8 cellular contexts compared by ENCODE assay signal in genomic region chr19:10404888-10405808, GRCh38. TPM values are rescaled to one million over a fixed set of nuclear protein-coding genes. Genes with fewer than 3 reads are reported as not detected.
DNase-seq lines count a peak whose midpoint lies in the region; ATAC-seq and TF ChIP-seq lines count a peak whose summit lies in the region.

No MANE protein-coding gene starts in this region.

- H3K9me3 Mint-ChIP-seq in T-helper 2 cell treated with Interferon-gamma antibody and Interleukin-4, amounts not matched to agents 5 μg/mL and 100 μg/mL, for 36 hours, result no peaks in the 10 kb centered on the region

- H3K9ac ChIP-seq in rectal smooth muscle tissue (ENCODE audit: low read length), result no peak overlapping the region

- H3K4me3 ChIP-seq in GM06990 (replicated peaks; ENCODE audit: low read depth, low read length) (peak overlapping the region; percentile 98), ectodermal cell (ENCODE audit: insufficient read depth, low read depth, low read length) (peak overlapping the region; percentile 95), rectal smooth muscle tissue (ENCODE audit: low read length) (peak overlapping the region; percentile 92)

- no peak for ATAC-seq in GM19395 (IDR thresholded peaks at IDR 0.05; ENCODE audit: unreplicated experiment)
- no peak for ATAC-seq in HG03378 (IDR thresholded peaks at IDR 0.05; ENCODE audit: unreplicated experiment)
- ATAC-seq in GM21717 (IDR thresholded peaks at IDR 0.05; ENCODE audit: unreplicated experiment), result no peak

- no peak for TF ChIP-seq CTCF in GM06990 (IDR thresholded peaks at IDR 0.05; ENCODE audit: insufficient read depth, low read length, poor library complexity, severe bottlenecking)

- peaks cover 20% of the 10 kb centered on the region for H3K36me3 Mint-ChIP-seq in T-helper 2 cell treated with Interferon-gamma antibody and Interleukin-4, amounts not matched to agents 5 μg/mL and 100 μg/mL, for 36 hours (ENCODE audit: low read depth)

- no peaks in the 10 kb centered on the region for H3K27me3 ChIP-seq in GM06990 (replicated peaks; ENCODE audit: control insufficient read depth, insufficient read depth, low read length)
- H3K27me3 ChIP-seq in ectodermal cell (ENCODE audit: control insufficient read depth, insufficient read depth, low read length, poor library complexity, severe bottlenecking), result peaks cover 42% of the 10 kb centered on the region
- peaks cover 4% of the 10 kb centered on the region for H3K27me3 ChIP-seq in rectal smooth muscle tissue (ENCODE audit: control insufficient read depth, insufficient read depth, low read length)

- no peak overlapping the region for H3K27ac ChIP-seq in ectodermal cell (ENCODE audit: insufficient read depth, low read depth, low read length, poor library complexity, severe bottlenecking)
- no peak overlapping the region for H3K27ac ChIP-seq in rectal smooth muscle tissue (ENCODE audit: low read depth, low read length)

- H3K27ac Mint-ChIP-seq in T-helper 2 cell treated with Interferon-gamma antibody and Interleukin-4, amounts not matched to agents 5 μg/mL and 100 μg/mL, for 36 hours, result peak overlapping the region; percentile 98

- H3K4me1 ChIP-seq in ectodermal cell (ENCODE audit: control insufficient read depth, insufficient read depth, low read length) (peaks cover 5% of the 10 kb centered on the region), rectal smooth muscle tissue (ENCODE audit: control insufficient read depth, insufficient read depth, low read length) (peaks cover 9% of the 10 kb centered on the region)

- H3K9me3 ChIP-seq in ectodermal cell (ENCODE audit: control insufficient read depth, low read length), result no peaks in the 10 kb centered on the region

- H3K4me1 Mint-ChIP-seq in T-helper 2 cell treated with Interferon-gamma antibody and Interleukin-4, amounts not matched to agents 5 μg/mL and 100 μg/mL, for 36 hours (ENCODE audit: low read depth), result peaks cover 67% of the 10 kb centered on the region

- no peaks in the 10 kb centered on the region for H3K36me3 ChIP-seq in GM06990 (ENCODE audit: control insufficient read depth, insufficient read depth, low read length)
- H3K36me3 ChIP-seq in ectodermal cell (ENCODE audit: control insufficient read depth, insufficient read depth, low read length), result no peaks in the 10 kb centered on the region
- no peaks in the 10 kb centered on the region for H3K36me3 ChIP-seq in rectal smooth muscle tissue (ENCODE audit: control insufficient read depth, insufficient read depth, low read length)

- 19 to 23% methylated on average over 36 to 40 of the region's 43 CpGs for WGBS in ectodermal cell, 2 experiments

- no peak for DNase-seq in GM06990 (ENCODE audit: extremely low read depth, insufficient read length)
- peak; percentile 67 for DNase-seq in T-helper 2 cell treated with Interferon-gamma antibody and Interleukin-4, amounts not matched to agents 5 μg/mL and 100 μg/mL, for 36 hours (ENCODE audit: low spot score)
- no peak for DNase-seq in NCI-H345 (lab: John Stamatoyannopoulos, UW)

- peak overlapping the region; percentile 96 for H3K4me3 Mint-ChIP-seq in T-helper 2 cell treated with Interferon-gamma antibody and Interleukin-4, amounts not matched to agents 5 μg/mL and 100 μg/mL, for 36 hours

- no peaks in the 10 kb centered on the region for H3K27me3 Mint-ChIP-seq in T-helper 2 cell treated with Interferon-gamma antibody and Interleukin-4, amounts not matched to agents 5 μg/mL and 100 μg/mL, for 36 hours (ENCODE audit: low read depth)

RNA-seq across cellular contexts. Expression of gene CDC37, which starts 1.8 kb away (rescaled TPM):
- polyA plus RNA-seq in ectodermal cell (2013, experiment 1 of 4), result 215 TPM
- polyA plus RNA-seq in ectodermal cell (2013, experiment 2 of 4), result 192 TPM
- polyA plus RNA-seq in ectodermal cell (2013, experiment 3 of 4), result 159 TPM
- 177 TPM for polyA plus RNA-seq in ectodermal cell (2013, experiment 4 of 4)

RNA-seq across cellular contexts. Expression of gene PDE4A, which starts 15.2 kb away (rescaled TPM):
- 5.6 TPM for polyA plus RNA-seq in ectodermal cell (2013, experiment 1 of 4)
- 5.4 TPM for polyA plus RNA-seq in ectodermal cell (2013, experiment 2 of 4)
- 3.2 TPM for polyA plus RNA-seq in ectodermal cell (2013, experiment 3 of 4)
- polyA plus RNA-seq in ectodermal cell (2013, experiment 4 of 4), result 3.1 TPM

RNA-seq across cellular contexts. Expression of gene TYK2, which starts 24.8 kb away (rescaled TPM):
- polyA plus RNA-seq in ectodermal cell (2013, experiment 1 of 4), result 61.9 TPM
- 58.3 TPM for polyA plus RNA-seq in ectodermal cell (2013, experiment 2 of 4)
- 45.3 TPM for polyA plus RNA-seq in ectodermal cell (2013, experiment 3 of 4)
- 55.3 TPM for polyA plus RNA-seq in ectodermal cell (2013, experiment 4 of 4)
